Comparison of ENCODE assay signal across 40 cellular contexts in the genomic region with DNA sequence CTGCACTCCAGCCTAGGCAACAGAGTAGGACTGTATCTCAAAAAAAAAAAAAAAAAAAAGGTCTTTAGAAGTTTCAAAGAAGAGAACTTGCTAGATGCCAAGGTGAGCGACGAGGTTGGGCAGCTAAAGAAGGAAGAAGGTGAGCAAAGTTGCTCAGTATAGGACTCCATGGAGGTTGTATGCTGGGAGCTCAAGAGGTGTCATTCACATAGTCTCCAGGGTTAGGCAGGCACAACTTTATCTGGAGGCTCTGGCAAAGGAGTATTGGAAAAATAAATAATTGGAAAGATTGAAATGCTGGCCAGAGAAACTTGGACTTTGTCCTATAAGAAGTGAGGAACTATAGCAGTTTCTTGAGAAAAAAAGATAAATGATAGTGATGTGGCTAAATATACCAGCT.
"Had no signal": no experiment of that assay in that cellular context is flagged by ENCODE, and none has a peak within 500 bp of the region (broad histone marks: within the 10 kb centered on the region; RNA-seq: fewer than 3 reads in every experiment).

No MANE protein-coding gene starts in this region.

- H3K27ac ChIP-seq: adrenal gland, ascending aorta, brain microvascular endothelial cell, breast epithelium, cardiac muscle cell had no signal

- H3K9me3 Mint-ChIP-seq: activated naive CD4-positive, alpha-beta T cell treated with anti-CD3 and anti-CD28 coated beads for 36 hours; activated naive CD4-positive, alpha-beta T cell treated with anti-CD3 and anti-CD28 coated beads, Interleukin-2, amount 10 ng/mL, durations not matched to agents 7 days and 5 days; activated naive CD4-positive, alpha-beta T cell treated with anti-CD3 and anti-CD28 coated beads, Interleukin-2, amount 50 U/mL, for 24 hours; activated naive CD4-positive, alpha-beta T cell treated with anti-CD3 and anti-CD28 coated beads, Interleukin-2, amount 50 U/mL, for 72 hours; activated naive CD8-positive, alpha-beta T cell treated with anti-CD3 and anti-CD28 coated beads for 36 hours; activated naive CD8-positive, alpha-beta T cell treated with anti-CD3 and anti-CD28 coated beads, Interleukin-2, amount 10 ng/mL, durations not matched to agents 7 days and 5 days; activated naive CD8-positive, alpha-beta T cell treated with anti-CD3 and anti-CD28 coated beads, Interleukin-2, amount 50 U/mL, for 24 hours; activated T-cell treated with anti-CD3 and anti-CD28 coated beads, Interleukin-2, amount 50 U/mL, for 24 hours; activated T-cell treated with anti-CD3 and anti-CD28 coated beads, Interleukin-2, amount 50 U/mL, for 4 hours; activated T-cell treated with anti-CD3 and anti-CD28 coated beads, Interleukin-2, amount 50 U/mL, for 72 hours; activated T-helper 1 cell treated with anti-CD3 and anti-CD28 coated beads, Interleukin-12 subunit alpha, Interleukin-12 subunit beta, Interleukin-2, Interleukin-4 antibody, amounts not matched to agents 30 ng/mL and 10 ng/mL and 1 ng/mL, durations not matched to agents 14 hours and 24 hours and 36 hours; activated T-helper 17 cell treated with anti-CD3 and anti-CD28 coated beads, Interleukin-2, amount 50 U/mL, for 72 hours; activated T-helper 2 cell treated with anti-CD3 and anti-CD28 coated beads, Interferon-gamma antibody, Interleukin-2, Interleukin-4, amounts not matched to agents 10 μg/mL and 5 μg/mL and 100 μg/mL, durations not matched to agents 14 hours and 24 hours and 36 hours; central memory CD8-positive, alpha-beta T cell had no signal

- H3K27ac Mint-ChIP-seq: activated naive CD4-positive, alpha-beta T cell treated with anti-CD3 and anti-CD28 coated beads for 36 hours; activated naive CD4-positive, alpha-beta T cell treated with anti-CD3 and anti-CD28 coated beads, Interleukin-2, amount 10 ng/mL, durations not matched to agents 7 days and 5 days; activated naive CD4-positive, alpha-beta T cell treated with anti-CD3 and anti-CD28 coated beads, Interleukin-2, amount 50 U/mL, for 24 hours; activated naive CD4-positive, alpha-beta T cell treated with anti-CD3 and anti-CD28 coated beads, Interleukin-2, amount 50 U/mL, for 72 hours; activated naive CD8-positive, alpha-beta T cell; activated naive CD8-positive, alpha-beta T cell treated with anti-CD3 and anti-CD28 coated beads for 36 hours; activated naive CD8-positive, alpha-beta T cell treated with anti-CD3 and anti-CD28 coated beads, Interleukin-2, amount 10 ng/mL, durations not matched to agents 7 days and 5 days; activated naive CD8-positive, alpha-beta T cell treated with anti-CD3 and anti-CD28 coated beads, Interleukin-2, amount 50 U/mL, for 24 hours; activated T-cell treated with anti-CD3 and anti-CD28 coated beads, Interleukin-2, amount 50 U/mL, for 24 hours; activated T-cell treated with anti-CD3 and anti-CD28 coated beads, Interleukin-2, amount 50 U/mL, for 72 hours; activated T-helper 1 cell treated with anti-CD3 and anti-CD28 coated beads, Interleukin-12 subunit alpha, Interleukin-12 subunit beta, Interleukin-2, Interleukin-4 antibody, amounts not matched to agents 30 ng/mL and 10 ng/mL and 1 ng/mL, durations not matched to agents 14 hours and 24 hours and 36 hours; activated T-helper 17 cell treated with anti-CD3 and anti-CD28 coated beads, Interleukin-2, amount 50 U/mL, for 72 hours; activated T-helper 2 cell treated with anti-CD3 and anti-CD28 coated beads, Interferon-gamma antibody, Interleukin-2, Interleukin-4, amounts not matched to agents 10 μg/mL and 5 μg/mL and 100 μg/mL, durations not matched to agents 14 hours and 24 hours and 36 hours; brain had no signal

- FAIRE-seq: astrocyte, bronchial epithelial cell had no signal

- H3K4me3 Mint-ChIP-seq: activated naive CD4-positive, alpha-beta T cell treated with anti-CD3 and anti-CD28 coated beads for 36 hours; activated naive CD4-positive, alpha-beta T cell treated with anti-CD3 and anti-CD28 coated beads, Interleukin-2, amount 10 ng/mL, durations not matched to agents 7 days and 5 days; activated naive CD4-positive, alpha-beta T cell treated with anti-CD3 and anti-CD28 coated beads, Interleukin-2, amount 50 U/mL, for 24 hours; activated naive CD8-positive, alpha-beta T cell; activated naive CD8-positive, alpha-beta T cell treated with anti-CD3 and anti-CD28 coated beads for 36 hours; activated naive CD8-positive, alpha-beta T cell treated with anti-CD3 and anti-CD28 coated beads, Interleukin-2, amount 10 ng/mL, durations not matched to agents 7 days and 5 days; activated naive CD8-positive, alpha-beta T cell treated with anti-CD3 and anti-CD28 coated beads, Interleukin-2, amount 50 U/mL, for 24 hours; activated T-cell treated with anti-CD3 and anti-CD28 coated beads, Interleukin-2, amount 50 U/mL, for 24 hours; activated T-cell treated with anti-CD3 and anti-CD28 coated beads, Interleukin-2, amount 50 U/mL, for 4 hours; activated T-cell treated with anti-CD3 and anti-CD28 coated beads, Interleukin-2, amount 50 U/mL, for 72 hours; activated T-helper 1 cell treated with anti-CD3 and anti-CD28 coated beads, Interleukin-12 subunit alpha, Interleukin-12 subunit beta, Interleukin-2, Interleukin-4 antibody, amounts not matched to agents 30 ng/mL and 10 ng/mL and 1 ng/mL, durations not matched to agents 14 hours and 24 hours and 36 hours; activated T-helper 17 cell treated with anti-CD3 and anti-CD28 coated beads, Interleukin-2, amount 50 U/mL, for 72 hours; brain; central memory CD8-positive, alpha-beta T cell had no signal

- H3K4me1 ChIP-seq: adrenal gland, ascending aorta, breast epithelium had no signal

- H3K27me3 ChIP-seq: adrenal gland, ascending aorta, brain microvascular endothelial cell, breast epithelium, cardiac muscle cell had no signal

- H3K4me1 Mint-ChIP-seq: activated naive CD4-positive, alpha-beta T cell treated with anti-CD3 and anti-CD28 coated beads, Interleukin-2, amount 10 ng/mL, durations not matched to agents 7 days and 5 days; activated naive CD4-positive, alpha-beta T cell treated with anti-CD3 and anti-CD28 coated beads, Interleukin-2, amount 50 U/mL, for 24 hours; activated naive CD8-positive, alpha-beta T cell treated with anti-CD3 and anti-CD28 coated beads, Interleukin-2, amount 50 U/mL, for 24 hours; activated T-helper 17 cell treated with anti-CD3 and anti-CD28 coated beads, Interleukin-2, amount 50 U/mL, for 72 hours; brain had no signal

- H3K36me3 Mint-ChIP-seq: activated naive CD4-positive, alpha-beta T cell treated with anti-CD3 and anti-CD28 coated beads, Interleukin-2, amount 50 U/mL, for 72 hours had no signal

- H3K36me3 ChIP-seq: adrenal gland, brain microvascular endothelial cell, breast epithelium, cardiac muscle cell had no signal

- H3K4me3 ChIP-seq: adrenal gland, ascending aorta, breast epithelium, cardiac muscle cell had no signal

- ATAC-seq: activated naive CD4-positive, alpha-beta T cell treated with anti-CD3 and anti-CD28 coated beads, Interleukin-2, amount 50 U/mL, for 72 hours; activated naive CD8-positive, alpha-beta T cell treated with anti-CD3 and anti-CD28 coated beads, Interleukin-2, amount 50 U/mL, for 24 hours; activated T-cell treated with anti-CD3 and anti-CD28 coated beads, Interleukin-2, amount 50 U/mL, for 4 hours; activated T-cell treated with anti-CD3 and anti-CD28 coated beads, Interleukin-2, amount 50 U/mL, for 72 hours; activated T-helper 17 cell treated with anti-CD3 and anti-CD28 coated beads, Interleukin-2, amount 50 U/mL, for 72 hours had no signal

- H3K9me3 ChIP-seq: adrenal gland, ascending aorta, breast epithelium had no signal

- H3K27me3 Mint-ChIP-seq: activated naive CD4-positive, alpha-beta T cell treated with anti-CD3 and anti-CD28 coated beads, Interleukin-2, amount 10 ng/mL, durations not matched to agents 7 days and 5 days; activated naive CD4-positive, alpha-beta T cell treated with anti-CD3 and anti-CD28 coated beads, Interleukin-2, amount 50 U/mL, for 24 hours; activated naive CD8-positive, alpha-beta T cell; activated naive CD8-positive, alpha-beta T cell treated with anti-CD3 and anti-CD28 coated beads for 36 hours; activated naive CD8-positive, alpha-beta T cell treated with anti-CD3 and anti-CD28 coated beads, Interleukin-2, amount 10 ng/mL, durations not matched to agents 7 days and 5 days; activated naive CD8-positive, alpha-beta T cell treated with anti-CD3 and anti-CD28 coated beads, Interleukin-2, amount 50 U/mL, for 24 hours; activated T-cell treated with anti-CD3 and anti-CD28 coated beads, Interleukin-2, amount 50 U/mL, for 24 hours; activated T-helper 17 cell treated with anti-CD3 and anti-CD28 coated beads, Interleukin-2, amount 50 U/mL, for 72 hours; brain; central memory CD8-positive, alpha-beta T cell had no signal

- DNase-seq: activated effector memory CD4-positive, alpha-beta T cell treated with anti-CD3 and anti-CD28 coated beads, Interleukin-2, amount 50 U/mL, for 16 hours; activated effector memory CD4-positive, alpha-beta T cell treated with Interleukin-2 at 50 U/mL for 16 hours; activated gamma-delta T cell; activated gamma-delta T cell treated with Interleukin-2 at 50 U/mL for 16 hours; activated naive CD4-positive, alpha-beta T cell; activated naive CD4-positive, alpha-beta T cell treated with anti-CD3 and anti-CD28 coated beads for 36 hours; activated naive CD4-positive, alpha-beta T cell treated with anti-CD3 and anti-CD28 coated beads, Interleukin-2, amount 10 ng/mL, durations not matched to agents 7 days and 5 days; activated naive CD4-positive, alpha-beta T cell treated with anti-CD3 and anti-CD28 coated beads, Interleukin-2, amount 50 U/mL, for 16 hours; activated naive CD4-positive, alpha-beta T cell treated with Interleukin-2 at 50 U/mL for 16 hours; activated naive CD8-positive, alpha-beta T cell treated with anti-CD3 and anti-CD28 coated beads for 36 hours; activated naive CD8-positive, alpha-beta T cell treated with anti-CD3 and anti-CD28 coated beads, Interleukin-2, amount 10 ng/mL, durations not matched to agents 7 days and 5 days; activated naive CD8-positive, alpha-beta T cell treated with anti-CD3 and anti-CD28 coated beads, Interleukin-2, amount 50 U/mL, for 24 hours; activated T-cell treated with anti-CD3 and anti-CD28 coated beads for 4 hours; activated T-cell treated with anti-CD3 and anti-CD28 coated beads, Interleukin-2, amount 50 U/mL, for 1 hour; activated T-cell treated with anti-CD3 and anti-CD28 coated beads, Interleukin-2, amount 50 U/mL, for 24 hours; activated T-cell treated with anti-CD3 and anti-CD28 coated beads, Interleukin-2, amount 50 U/mL, for 4 hours; activated T-cell treated with anti-CD3 and anti-CD28 coated beads, Interleukin-2, amount 50 U/mL, for 48 hours; activated T-cell treated with anti-CD3 and anti-CD28 coated beads, Interleukin-2, amount 50 U/mL, for 72 hours; adrenal gland; amniotic stem cell; amygdala; anterior cingulate cortex; aorta; brain microvascular endothelial cell; caudate nucleus; central memory CD4-positive, alpha-beta T cell; cerebellar nuclear complex had no signal
